Comparison of ENCODE assay signal across 9 cellular contexts in genomic region chr15:92158426-92158825, GRCh38.
A peak's percentile ranks its signal among the peaks of the same experiment; 100 is the strongest.
DNase-seq lines count a peak whose midpoint lies in the region; ATAC-seq and TF ChIP-seq lines count a peak whose summit lies in the region.
"Had no signal": no experiment of that assay in that cellular context is flagged by ENCODE, and none has a peak within 500 bp of the region (broad histone marks: within the 10 kb centered on the region; RNA-seq: fewer than 3 reads in every experiment).

No MANE protein-coding gene starts in this region.

- no peaks in the 10 kb centered on the region for H3K79me2 ChIP-seq in smooth muscle cell (ENCODE audit: low read depth)

- WGBS in smooth muscle cell (ENCODE audit: low lambda C conversion rate) = 26% methylated on average over 6 of the region's 6 CpGs

- H3K27ac ChIP-seq in smooth muscle cell (ENCODE audit: low read depth) = peak overlapping the region; percentile 53

- peak; percentile 4 for DNase-seq in activated T-helper 1 cell treated with Interleukin-2 at 50 U/mL for 16 hours (ENCODE audit: low read depth)
- DNase-seq in smooth muscle cell (lab: John Stamatoyannopoulos, UW; ENCODE audit: unreplicated experiment) = no peak
- DNase-seq in 8988T = no peak
- DNase-seq in NCI-H82 (lab: John Stamatoyannopoulos, UW) = no peak
- DNase-seq: OCI-M1 had no signal

- H3K36me3 ChIP-seq in smooth muscle cell (ENCODE audit: low read depth) = no peaks in the 10 kb centered on the region

- no peak overlapping the region for H2AFZ ChIP-seq in smooth muscle cell (ENCODE audit: low read depth)

- no peak for TF ChIP-seq POLR2A in GM18505 (IDR thresholded peaks at IDR 0.05; ENCODE audit: borderline replicate concordance, extremely low read depth, insufficient read depth, insufficient read length)

- H3K4me1 ChIP-seq in smooth muscle cell (ENCODE audit: low read depth) = peaks cover 17% of the 10 kb centered on the region

- ATAC-seq in GM18505 (IDR thresholded peaks at IDR 0.05; ENCODE audit: unreplicated experiment) = peak; percentile 47
- peak; percentile 28 for ATAC-seq in HG03060 (IDR thresholded peaks at IDR 0.05; ENCODE audit: low read depth, unreplicated experiment)
- ATAC-seq in HG03097 (IDR thresholded peaks at IDR 0.05; ENCODE audit: low FRiP score, unreplicated experiment) = no peak
- no peak for ATAC-seq in GM18519 (IDR thresholded peaks at IDR 0.05; ENCODE audit: low FRiP score, unreplicated experiment)

- H3K4me2 ChIP-seq in smooth muscle cell = no peak overlapping the region

- no peaks in the 10 kb centered on the region for H3K27me3 ChIP-seq in smooth muscle cell (ENCODE audit: low read depth)

- H3K9ac ChIP-seq in smooth muscle cell (ENCODE audit: low read depth) = no peak overlapping the region

- no peaks in the 10 kb centered on the region for H3F3A ChIP-seq in smooth muscle cell (ENCODE audit: low read depth)

- H4K20me1 ChIP-seq in smooth muscle cell (ENCODE audit: low read depth) = no peaks in the 10 kb centered on the region

- no peak overlapping the region for H3K4me3 ChIP-seq in smooth muscle cell

- no peaks in the 10 kb centered on the region for H3K9me3 ChIP-seq in smooth muscle cell (replicated peaks; ENCODE audit: low read depth)

- TF ChIP-seq CTCF in smooth muscle cell (IDR thresholded peaks at IDR 0.05; ENCODE audit: borderline replicate concordance, insufficient read depth, poor library complexity, severe bottlenecking) = no peak

Comparison
In these comparisons a context has a peak if more than half of its experiments do, and no peak if none do; other contexts are left out.
1. ATAC-seq: peak in GM18505 (single experiment) and HG03060 (single experiment); none in HG03097 (single experiment) and GM18519 (single experiment).